ENCODE assay signal across 8 cellular contexts in genomic region chr5:52657231-52657645, GRCh38.
DNase-seq lines count a peak whose midpoint lies in the region; ATAC-seq and TF ChIP-seq lines count a peak whose summit lies in the region.

No MANE protein-coding gene starts in this region.

- H3K27me3 ChIP-seq in BJ (ENCODE audit: control insufficient read depth, insufficient read depth, low read length) (0 out of 2 replicates have a peak, but pooled peaks cover 4% of the 10 kb centered on the region), kidney epithelial cell (ENCODE audit: control insufficient read depth, insufficient read depth, low read length) (no peaks in the 10 kb centered on the region)

- H3K27me3 Mint-ChIP-seq in stimulated activated naive B cell treated with anti-CD40 and anti-IgM and Interleukin-4, amounts not matched to agents 10 μg/mL and 1 μg/mL and 100 μg/mL, for 72 hours, result peaks cover 6 to 8% of the 10 kb centered on the region in 2 donors

- H3K4me3 Mint-ChIP-seq in stimulated activated naive B cell treated with anti-CD40 and anti-IgM and Interleukin-4, amounts not matched to agents 10 μg/mL and 1 μg/mL and 100 μg/mL, for 72 hours, result no peak overlapping the region

- no peak for ATAC-seq in GM21825 (IDR thresholded peaks at IDR 0.05; ENCODE audit: unreplicated experiment)
- no peak for ATAC-seq in stimulated activated naive B cell treated with anti-CD40 and anti-IgM and Interleukin-4, amounts not matched to agents 10 μg/mL and 1 μg/mL and 100 μg/mL, for 72 hours (replicated peaks)
- no peak for ATAC-seq in HG03457 (IDR thresholded peaks at IDR 0.05; ENCODE audit: unreplicated experiment)

- H3K36me3 Mint-ChIP-seq in stimulated activated naive B cell treated with anti-CD40 and anti-IgM and Interleukin-4, amounts not matched to agents 10 μg/mL and 1 μg/mL and 100 μg/mL, for 72 hours, result no peaks in the 10 kb centered on the region

- DNase-seq in BJ (ENCODE audit: low read depth), result no peak
- DNase-seq in GM20000 (ENCODE audit: low spot score), result peak; percentile 29
- DNase-seq in NCI-H2029 treated with DMSO at 0.1 percent for 48 hours (lab: John Stamatoyannopoulos, UW), result peak; percentile 57
- peak; percentile 43 for DNase-seq in astrocyte of the hippocampus (ENCODE audit: low read depth, low spot score)
- no peak for DNase-seq in kidney epithelial cell (ENCODE audit: low read depth)
- no peak for DNase-seq in stimulated activated naive B cell treated with anti-CD40 and anti-IgM and Interleukin-4, amounts not matched to agents 10 μg/mL and 1 μg/mL and 100 μg/mL, for 72 hours

- no peaks in the 10 kb centered on the region for H3K4me1 Mint-ChIP-seq in stimulated activated naive B cell treated with anti-CD40 and anti-IgM and Interleukin-4, amounts not matched to agents 10 μg/mL and 1 μg/mL and 100 μg/mL, for 72 hours

- POLR2A ChIA-PET in BJ (lab: Charles Lee), result no interaction called here

- H3K4me3 ChIP-seq in BJ (ENCODE audit: low read depth, low read length) (no peak overlapping the region), kidney epithelial cell (ENCODE audit: low read depth, low read length) (no peak overlapping the region)

- no peak overlapping the region for H3K27ac Mint-ChIP-seq in stimulated activated naive B cell treated with anti-CD40 and anti-IgM and Interleukin-4, amounts not matched to agents 10 μg/mL and 1 μg/mL and 100 μg/mL, for 72 hours

- CTCF ChIA-PET in BJ (lab: Yijun Ruan, JAX), result interaction anchor here (0.7 to 2.6 kb wide), 4 partner anchors 258 to 1701 kb away, joined by 3 to 11 read pairs (median 4); no protein-coding TSS in a partner anchor

- TF ChIP-seq CTCF in BJ (IDR thresholded peaks at IDR 0.05; ENCODE audit: insufficient read depth, low read depth, low read length), result peak; percentile 40
- peak; percentile 12 for TF ChIP-seq CTCF in GM20000 (IDR thresholded peaks at IDR 0.05; ENCODE audit: extremely low read depth, missing control alignments)
- TF ChIP-seq CTCF in kidney epithelial cell (IDR thresholded peaks at IDR 0.05; ENCODE audit: insufficient read depth, low read length, poor library complexity, severe bottlenecking), result peak; percentile 27

- no peaks in the 10 kb centered on the region for H3K9me3 Mint-ChIP-seq in stimulated activated naive B cell treated with anti-CD40 and anti-IgM and Interleukin-4, amounts not matched to agents 10 μg/mL and 1 μg/mL and 100 μg/mL, for 72 hours

- H3K36me3 ChIP-seq in BJ (ENCODE audit: control insufficient read depth, insufficient read depth, low read length), result no peaks in the 10 kb centered on the region
- no peaks in the 10 kb centered on the region for H3K36me3 ChIP-seq in kidney epithelial cell (ENCODE audit: control insufficient read depth, insufficient read depth, low read length)

Comparison
In these comparisons a context has a peak if more than half of its experiments do, and no peak if none do; other contexts are left out.
1. DNase-seq: peak in GM20000 (single experiment), NCI-H2029 treated with DMSO at 0.1 percent for 48 hours (single experiment) and astrocyte of the hippocampus (single experiment); none in BJ (single experiment), kidney epithelial cell (single experiment) and stimulated activated naive B cell treated with anti-CD40 and anti-IgM and Interleukin-4, amounts not matched to agents 10 μg/mL and 1 μg/mL and 100 μg/mL, for 72 hours (single experiment).
2. Peak in every context shown above with its lines, with median percentiles within 50 percentile points of each other: CTCF ChIP-seq.